18 cellular contexts compared by ENCODE assay signal in genomic region chr5:171433352-171433698, GRCh38. TPM values are rescaled to one million over a fixed set of nuclear protein-coding genes. Genes with fewer than 3 reads are reported as not detected.
A peak's percentile ranks its signal among the peaks of the same experiment; 100 is the strongest.
DNase-seq lines count a peak whose midpoint lies in the region; ATAC-seq, FAIRE-seq and TF ChIP-seq lines count a peak whose summit lies in the region.
"Had no signal": no experiment of that assay in that cellular context is flagged by ENCODE, and none has a peak within 500 bp of the region (broad histone marks: within the 10 kb centered on the region; RNA-seq: fewer than 3 reads in every experiment).

No MANE protein-coding gene starts in this region.

- WGBS in HepG2 (ENCODE audit: low lambda C conversion rate): 18% methylated on average over 3 of the region's 6 CpGs

- intact Hi-C loops in HepG2 (cut with micrococcal nuclease; ENCODE audit: unreplicated experiment): no loop called here
- intact Hi-C loops in posterior vena cava (cut with DNase I): no loop called here
- intact Hi-C loops in activated naive CD4-positive, alpha-beta T cell treated with anti-CD3 and anti-CD28 coated beads for 36 hours (cut with micrococcal nuclease): no loop called here

- ATAC-seq in stimulated activated naive CD8-positive, alpha-beta T cell treated with anti-CD3 and anti-CD28 coated beads, Interleukin-15, amount 100 ng/mL, for 72 hours: peak; percentile 24
- ATAC-seq in stimulated activated naive CD8-positive, alpha-beta T cell treated with anti-CD3 and anti-CD28 coated beads, Interleukin-15, Interleukin-2, amounts not matched to agents 100 U/mL and 50 U/mL, for 24 hours: no peak
- ATAC-seq in HepG2: peak; percentile 9; the same call in 2 of the 3 replicates
- no peak for ATAC-seq in stimulated activated memory B cell treated with anti-CD40 and anti-IgM and Interleukin-4, amounts not matched to agents 10 μg/mL and 1 μg/mL and 100 μg/mL, for 72 hours

- H3K27ac Mint-ChIP-seq in stimulated activated naive CD8-positive, alpha-beta T cell treated with anti-CD3 and anti-CD28 coated beads, Interleukin-15, amount 100 ng/mL, for 72 hours: no peak overlapping the region
- no peak overlapping the region for H3K27ac Mint-ChIP-seq in stimulated activated memory B cell treated with anti-CD40 and anti-IgM and Interleukin-4, amounts not matched to agents 10 μg/mL and 1 μg/mL and 100 μg/mL, for 72 hours
- no peak overlapping the region for H3K27ac Mint-ChIP-seq in activated naive CD4-positive, alpha-beta T cell treated with anti-CD3 and anti-CD28 coated beads for 36 hours
- H3K27ac Mint-ChIP-seq: CD8-positive, alpha-beta memory T cell had no signal

- BruUV-seq in HepG2 (replicated peaks; lab: Mats Ljungman, UMichigan): no TSS peak

- H3K27me3 Mint-ChIP-seq in stimulated activated naive CD8-positive, alpha-beta T cell treated with anti-CD3 and anti-CD28 coated beads, Interleukin-15, amount 100 ng/mL, for 72 hours: no peaks in the 10 kb centered on the region
- H3K27me3 Mint-ChIP-seq in stimulated activated memory B cell treated with anti-CD40 and anti-IgM and Interleukin-4, amounts not matched to agents 10 μg/mL and 1 μg/mL and 100 μg/mL, for 72 hours: peaks cover 14% of the 10 kb centered on the region
- no peaks in the 10 kb centered on the region for H3K27me3 Mint-ChIP-seq in activated naive CD4-positive, alpha-beta T cell treated with anti-CD3 and anti-CD28 coated beads for 36 hours (ENCODE audit: low read depth)

- no peaks in the 10 kb centered on the region for H3K9me3 Mint-ChIP-seq in stimulated activated naive CD8-positive, alpha-beta T cell treated with anti-CD3 and anti-CD28 coated beads, Interleukin-15, amount 100 ng/mL, for 72 hours
- no peaks in the 10 kb centered on the region for H3K9me3 Mint-ChIP-seq in stimulated activated memory B cell treated with anti-CD40 and anti-IgM and Interleukin-4, amounts not matched to agents 10 μg/mL and 1 μg/mL and 100 μg/mL, for 72 hours
- H3K9me3 Mint-ChIP-seq in activated naive CD4-positive, alpha-beta T cell treated with anti-CD3 and anti-CD28 coated beads for 36 hours: no peaks in the 10 kb centered on the region
- H3K9me3 Mint-ChIP-seq: CD8-positive, alpha-beta memory T cell had no signal

- no peak for TF ChIP-seq CTCF in HepG2 (CRISPR knock-in tag; IDR thresholded peaks at IDR 0.05)

- H3K4me2 ChIP-seq in HepG2 (ENCODE audit: low read depth, low read length): peak overlapping the region; percentile 7; the same call in 1 of the 2 replicates
- H3K4me2 ChIP-seq: KMS-11 had no signal

- no peaks in the 10 kb centered on the region for H3K9me3 ChIP-seq in HepG2 (ENCODE audit: low read length)
- H3K9me3 ChIP-seq in SJCRH30 (replicated peaks): no peaks in the 10 kb centered on the region
- H3K9me3 ChIP-seq: Peyer's patch had no signal

- no peak for FAIRE-seq in HepG2 (lab: Jason Lieb, UNC)

- in situ Hi-C loops in HepG2 (cut with HindIII; ENCODE audit: extremely low pct_ligation_motif_present, low pct_unique_long_range_greater_than_20kb): no loop called here

- H3K4me3 Mint-ChIP-seq in stimulated activated naive CD8-positive, alpha-beta T cell treated with anti-CD3 and anti-CD28 coated beads, Interleukin-15, amount 100 ng/mL, for 72 hours: no peak overlapping the region
- H3K4me3 Mint-ChIP-seq in stimulated activated memory B cell treated with anti-CD40 and anti-IgM and Interleukin-4, amounts not matched to agents 10 μg/mL and 1 μg/mL and 100 μg/mL, for 72 hours: no peak overlapping the region
- H3K4me3 Mint-ChIP-seq in activated naive CD4-positive, alpha-beta T cell treated with anti-CD3 and anti-CD28 coated beads for 36 hours: no peak overlapping the region
- H3K4me3 Mint-ChIP-seq: CD8-positive, alpha-beta memory T cell had no signal

- POLR2A ChIA-PET in HepG2 (lab: Yijun Ruan, JAX): no interaction called here

- no peak overlapping the region for H2AFZ ChIP-seq in HepG2 (ENCODE audit: low read length)

- H3K4me1 ChIP-seq in HepG2 (ENCODE audit: insufficient read depth, low read length) (peaks cover 27% of the 10 kb centered on the region), SJCRH30 (peaks cover 8% of the 10 kb centered on the region; the same call in 1 of the 2 replicates)
- H3K4me1 ChIP-seq: Peyer's patch had no signal

- peaks cover 7% of the 10 kb centered on the region for H3K4me1 Mint-ChIP-seq in stimulated activated naive CD8-positive, alpha-beta T cell treated with anti-CD3 and anti-CD28 coated beads, Interleukin-15, amount 100 ng/mL, for 72 hours
- no peaks in the 10 kb centered on the region for H3K4me1 Mint-ChIP-seq in stimulated activated memory B cell treated with anti-CD40 and anti-IgM and Interleukin-4, amounts not matched to agents 10 μg/mL and 1 μg/mL and 100 μg/mL, for 72 hours
- no peaks in the 10 kb centered on the region for H3K4me1 Mint-ChIP-seq in activated naive CD4-positive, alpha-beta T cell treated with anti-CD3 and anti-CD28 coated beads for 36 hours (ENCODE audit: low read depth)
- H3K4me1 Mint-ChIP-seq: CD8-positive, alpha-beta memory T cell had no signal

- no peak for TF ChIP-seq EP300 in HepG2 (IDR thresholded peaks at IDR 0.05; ENCODE audit: low read depth in 2 of 2, low read length in 2 of 2)
- no peak for TF ChIP-seq EP300 in HepG2 (CRISPR knock-in tag; IDR thresholded peaks at IDR 0.05; ENCODE audit: borderline replicate concordance)

- TF ChIP-seq RAD21 in HepG2 (CRISPR knock-in tag; IDR thresholded peaks at IDR 0.05): no peak

- H3K79me2 ChIP-seq in HepG2 (ENCODE audit: insufficient read depth, low read length): no peaks in the 10 kb centered on the region

- no peak for TF ChIP-seq POLR2A in HepG2 (IDR thresholded peaks at IDR 0.05; ENCODE audit: insufficient read depth in 1 of 2, low read depth in 2 of 2, low read length in 2 of 2)

- no peak for DNase-seq in stimulated activated naive CD8-positive, alpha-beta T cell treated with anti-CD3 and anti-CD28 coated beads, Interleukin-15, amount 100 ng/mL, for 72 hours
- no peak for DNase-seq in stimulated activated naive CD8-positive, alpha-beta T cell treated with anti-CD3 and anti-CD28 coated beads, Interleukin-15, Interleukin-2, amounts not matched to agents 100 U/mL and 50 U/mL, for 24 hours
- DNase-seq in HepG2 (ENCODE audit: low spot score) (no peak), posterior vena cava (ENCODE audit: low spot score) (peak; percentile 64), SJCRH30 (no peak)
- DNase-seq in activated naive CD4-positive, alpha-beta T cell treated with anti-CD3 and anti-CD28 coated beads for 36 hours: no peak
- DNase-seq: C1 segment of cervical spinal cord; CD8-positive, alpha-beta memory T cell; DMS79 treated with DMSO at 0.1 percent for 48 hours; MV-4-11; NCI-H1694 treated with DMSO at 0.1 percent for 48 hours; NCI-H510A; NCI-H748 treated with DMSO at 0.1 percent for 48 hours; NK-92 treated with Interleukin-12 subunit alpha and Interleukin-12 subunit beta, amount 100 ng/mL, for 24 hours had no signal

- no peaks in the 10 kb centered on the region for H3K36me3 Mint-ChIP-seq in stimulated activated memory B cell treated with anti-CD40 and anti-IgM and Interleukin-4, amounts not matched to agents 10 μg/mL and 1 μg/mL and 100 μg/mL, for 72 hours
- no peaks in the 10 kb centered on the region for H3K36me3 Mint-ChIP-seq in activated naive CD4-positive, alpha-beta T cell treated with anti-CD3 and anti-CD28 coated beads for 36 hours (ENCODE audit: low read depth)
- H3K36me3 Mint-ChIP-seq: CD8-positive, alpha-beta memory T cell had no signal

- no peaks in the 10 kb centered on the region for H4K20me1 ChIP-seq in HepG2 (ENCODE audit: insufficient read depth, low read length)

- H3K4me3 ChIP-seq in HepG2 (replicated peaks in 1 of 3; ENCODE audit: insufficient read depth in 1 of 3, low read depth in 2 of 3, low read length in 3 of 3) (no peak overlapping the region), SJCRH30 (no peak overlapping the region)
- H3K4me3 ChIP-seq: Peyer's patch had no signal

- H3K36me3 ChIP-seq in HepG2 (replicated peaks in 1 of 2; ENCODE audit: control insufficient read depth in 1 of 2, insufficient read depth in 2 of 2, low read length in 2 of 2) (no peaks in the 10 kb centered on the region), SJCRH30 (no peaks in the 10 kb centered on the region)
- H3K36me3 ChIP-seq: Peyer's patch had no signal

- H3K9ac ChIP-seq in HepG2 (ENCODE audit: insufficient read depth, low read depth, low read length): no peak overlapping the region
- H3K9ac ChIP-seq: KMS-11 had no signal

- H3K27me3 ChIP-seq in HepG2 (ENCODE audit: control insufficient read depth in 1 of 2, insufficient read depth in 2 of 2, low read length in 2 of 2): no peaks in the 10 kb centered on the region
- H3K27me3 ChIP-seq in SJCRH30: no peaks in the 10 kb centered on the region
- H3K27me3 ChIP-seq: Peyer's patch had no signal

- H3K27ac ChIP-seq in HepG2 (ENCODE audit: extremely low read length, insufficient read depth, low read length) (no peak overlapping the region), SJCRH30 (no peak overlapping the region)
- H3K27ac ChIP-seq: KMS-11, Peyer's patch had no signal

- CTCF ChIA-PET in HepG2 (lab: Yijun Ruan, JAX; ENCODE audit: low intra/inter-chr PET ratio, low total read pairs): no interaction called here
- CTCF ChIA-PET in activated naive CD4-positive, alpha-beta T cell treated with anti-CD3 and anti-CD28 coated beads for 36 hours (lab: Charles Lee): interaction anchor here (1.7 kb wide), 1 partner anchor 15 kb away, joined by 6 read pairs; no protein-coding TSS in a partner anchor

RNA-seq across cellular contexts. Expression of gene FGF18, which starts 13.9 kb away (rescaled TPM):
- not detected in 2 replicates for total RNA-seq in HepG2 (2016; rRNA removed; fragmentation: Illumina TruSeq; extraction: Trizol)
- total RNA-seq in HepG2 (2016; cell fraction: cytosol; rRNA removed; fragmentation: Illumina TruSeq; extraction: Trizol; ENCODE audit: low read depth): not detected in 2 replicates
- not detected in 2 replicates for total RNA-seq in HepG2 (2016; cell fraction: insoluble cytoplasmic fraction; rRNA removed; fragmentation: Illumina TruSeq; extraction: Trizol)
- total RNA-seq in HepG2 (2016; cell fraction: membrane; rRNA removed; fragmentation: Illumina TruSeq; extraction: Trizol): not detected in 2 replicates
- total RNA-seq in HepG2 (2016; cell fraction: nucleus; rRNA removed; fragmentation: Illumina TruSeq; extraction: Trizol): not detected in 2 replicates
- polyA plus RNA-seq in HepG2 (2011; rRNA removed): 0.04 TPM in 1 of 2 replicates, not detected in the other
- polyA plus RNA-seq in HepG2 (2011; cell fraction: cytosol; rRNA removed): not detected in 2 replicates
- 0.05 and 0.24 TPM in 2 replicates for polyA plus RNA-seq in HepG2 (2011; cell fraction: nucleus; rRNA removed)
- 0.08 TPM in 1 of 2 replicates, not detected in the other for polyA plus RNA-seq in HepG2 (2012)
- polyA plus RNA-seq in HepG2 (2016; cell fraction: cytosol; fragmentation: Illumina TruSeq; extraction: Trizol; ENCODE audit: low read depth): 0.06 TPM in 1 of 2 replicates, not detected in the other
- polyA plus RNA-seq in HepG2 (2016; cell fraction: insoluble cytoplasmic fraction; fragmentation: Illumina TruSeq; extraction: Trizol; ENCODE audit: low read depth): not detected in 2 replicates
- 0.09 TPM in 1 of 2 replicates, not detected in the other for polyA plus RNA-seq in HepG2 (2016; cell fraction: membrane; fragmentation: Illumina TruSeq; extraction: Trizol; ENCODE audit: low read depth)
- polyA plus RNA-seq in HepG2 (2016; cell fraction: nucleus; fragmentation: Illumina TruSeq; extraction: Trizol; ENCODE audit: insufficient read depth, low read depth): not detected in 2 replicates
- polyA minus RNA-seq in HepG2 (2011; rRNA and poly(A)+ RNA removed; ENCODE audit: low replicate concordance): not detected in 2 replicates
- polyA minus RNA-seq in HepG2 (2011; cell fraction: cytosol; rRNA and poly(A)+ RNA removed): not detected in 2 replicates
- polyA minus RNA-seq in HepG2 (2011; cell fraction: nucleus; rRNA and poly(A)+ RNA removed): not detected in 2 replicates
- 10 to 100 TPM in 1 of 2 donors, 1 to 10 TPM in 1; 6.6 to 11.5 TPM for total RNA-seq in posterior vena cava
- 0.18 TPM in 1 of 2 replicates, not detected in the other for total RNA-seq in SJCRH30 (2014; rRNA removed; shearing (Covaris generic))
- under 1 TPM in 1 of 2 experiments, not detected in 1; 0.17 TPM for total RNA-seq in activated naive CD4-positive, alpha-beta T cell treated with anti-CD3 and anti-CD28 coated beads for 36 hours
- total RNA-seq: H4 had no signal
- polyA plus RNA-seq: CD8-positive, alpha-beta memory T cell had no signal

RNA-seq across cellular contexts. Expression of gene NPM1, which starts 45.7 kb away (rescaled TPM):
- total RNA-seq in HepG2 (2016; rRNA removed; fragmentation: Illumina TruSeq; extraction: Trizol) (3,353 and 5,553 TPM in 2 replicates), posterior vena cava (100 to 1,000 TPM; 500 to 508 TPM)
- total RNA-seq in HepG2 (2016; cell fraction: cytosol; rRNA removed; fragmentation: Illumina TruSeq; extraction: Trizol; ENCODE audit: low read depth): 762 and 941 TPM in 2 replicates
- total RNA-seq in HepG2 (2016; cell fraction: insoluble cytoplasmic fraction; rRNA removed; fragmentation: Illumina TruSeq; extraction: Trizol): 3,423 and 5,528 TPM in 2 replicates
- total RNA-seq in HepG2 (2016; cell fraction: membrane; rRNA removed; fragmentation: Illumina TruSeq; extraction: Trizol): 1,613 and 2,053 TPM in 2 replicates
- total RNA-seq in HepG2 (2016; cell fraction: nucleus; rRNA removed; fragmentation: Illumina TruSeq; extraction: Trizol): 1,233 and 1,301 TPM in 2 replicates
- 1,684 and 2,047 TPM in 2 replicates for polyA plus RNA-seq in HepG2 (2011; rRNA removed)
- 2,726 and 4,334 TPM in 2 replicates for polyA plus RNA-seq in HepG2 (2011; cell fraction: cytosol; rRNA removed)
- polyA plus RNA-seq in HepG2 (2011; cell fraction: nucleus; rRNA removed): 901 and 998 TPM in 2 replicates
- polyA plus RNA-seq in HepG2 (2012): 3,095 and 3,791 TPM in 2 replicates
- 990 and 1,054 TPM in 2 replicates for polyA plus RNA-seq in HepG2 (2016; cell fraction: cytosol; fragmentation: Illumina TruSeq; extraction: Trizol; ENCODE audit: low read depth)
- 5,889 and 6,211 TPM in 2 replicates for polyA plus RNA-seq in HepG2 (2016; cell fraction: insoluble cytoplasmic fraction; fragmentation: Illumina TruSeq; extraction: Trizol; ENCODE audit: low read depth)
- polyA plus RNA-seq in HepG2 (2016; cell fraction: membrane; fragmentation: Illumina TruSeq; extraction: Trizol; ENCODE audit: low read depth): 1,669 and 1,931 TPM in 2 replicates
- polyA plus RNA-seq in HepG2 (2016; cell fraction: nucleus; fragmentation: Illumina TruSeq; extraction: Trizol; ENCODE audit: insufficient read depth, low read depth): 1,818 and 1,822 TPM in 2 replicates
- polyA minus RNA-seq in HepG2 (2011; rRNA and poly(A)+ RNA removed; ENCODE audit: low replicate concordance): 1,398 and 1,793 TPM in 2 replicates
- 3,161 and 4,136 TPM in 2 replicates for polyA minus RNA-seq in HepG2 (2011; cell fraction: cytosol; rRNA and poly(A)+ RNA removed)
- 529 and 590 TPM in 2 replicates for polyA minus RNA-seq in HepG2 (2011; cell fraction: nucleus; rRNA and poly(A)+ RNA removed)
- 3,269 and 3,693 TPM in 2 replicates for total RNA-seq in SJCRH30 (2014; rRNA removed; shearing (Covaris generic))
- total RNA-seq in activated naive CD4-positive, alpha-beta T cell treated with anti-CD3 and anti-CD28 coated beads for 36 hours: 1,000 to 10,000 TPM; 3,194 to 3,467 TPM

Comparison
In these comparisons a context has a peak if more than half of its experiments do, and no peak if none do; other contexts are left out.
1. ATAC-seq: peak in stimulated activated naive CD8-positive, alpha-beta T cell treated with anti-CD3 and anti-CD28 coated beads, Interleukin-15, amount 100 ng/mL, for 72 hours (single experiment) and HepG2 (single experiment); none in stimulated activated naive CD8-positive, alpha-beta T cell treated with anti-CD3 and anti-CD28 coated beads, Interleukin-15, Interleukin-2, amounts not matched to agents 100 U/mL and 50 U/mL, for 24 hours (single experiment) and stimulated activated memory B cell treated with anti-CD40 and anti-IgM and Interleukin-4, amounts not matched to agents 10 μg/mL and 1 μg/mL and 100 μg/mL, for 72 hours (single experiment).